12 cellular contexts compared by ENCODE assay signal in genomic region chr2:98868548-98869271, GRCh38.
A peak's percentile ranks its signal among the peaks of the same experiment; 100 is the strongest.
DNase-seq lines count a peak whose midpoint lies in the region; ATAC-seq and TF ChIP-seq lines count a peak whose summit lies in the region.
"Had no signal": no experiment of that assay in that cellular context is flagged by ENCODE, and none has a peak within 500 bp of the region (broad histone marks: within the 10 kb centered on the region; RNA-seq: fewer than 3 reads in every experiment).

No MANE protein-coding gene starts in this region.

- no peaks in the 10 kb centered on the region for H3K4me1 ChIP-seq in HAP-1

- peaks cover 16% of the 10 kb centered on the region for H3K4me1 Mint-ChIP-seq in type B pancreatic cell (ENCODE audit: unreplicated experiment)

- DNase-seq in NCI-H345 (lab: John Stamatoyannopoulos, UW) (peak; percentile 36), NCI-H345 treated with DMSO at 0.1 percent for 48 hours (lab: John Stamatoyannopoulos, UW; ENCODE audit: unreplicated experiment) (no peak), RWPE1 (ENCODE audit: low spot score) (no peak), left colon (peak; percentile 25 to 31), type B pancreatic cell (ENCODE audit: extremely low spot score, unreplicated experiment) (no peak), HAP-1 (ENCODE audit: low spot score in 2 of 2) (no peak), GDM1 (lab: John Stamatoyannopoulos, UW) (no peak), T-helper 9 cell (no peak)
- DNase-seq: ovary had no signal

- no peaks in the 10 kb centered on the region for H3K36me3 ChIP-seq in HAP-1 (replicated peaks)
- H3K36me3 ChIP-seq: ovary had no signal

- peak overlapping the region; percentile 92 for H3K27ac ChIP-seq in RWPE1
- H3K27ac ChIP-seq: ovary had no signal

- ATAC-seq in left colon: peak; percentile 65
- ATAC-seq: activated CD4-positive, CD25-positive, alpha-beta regulatory T cell treated with anti-CD3 and anti-CD28 coated beads, Interleukin-2, amount 50 U/mL, for 24 hours had no signal

- H3K4me3 Mint-ChIP-seq in type B pancreatic cell: peak overlapping the region; percentile 77
- H3K4me3 Mint-ChIP-seq: activated T-helper 1 cell treated with anti-CD3 and anti-CD28 coated beads, Interleukin-12 subunit alpha, Interleukin-12 subunit beta, Interleukin-2, Interleukin-4 antibody, amounts not matched to agents 30 ng/mL and 10 ng/mL and 1 ng/mL, durations not matched to agents 14 hours and 24 hours and 36 hours; memory B cell had no signal

- POLR2A ChIA-PET in RWPE1 (lab: Yijun Ruan, JAX; ENCODE audit: low non-redundant PET): no interaction called here

- peaks cover 4% of the 10 kb centered on the region for H3K9me3 Mint-ChIP-seq in type B pancreatic cell
- H3K9me3 Mint-ChIP-seq: activated T-helper 1 cell treated with anti-CD3 and anti-CD28 coated beads, Interleukin-12 subunit alpha, Interleukin-12 subunit beta, Interleukin-2, Interleukin-4 antibody, amounts not matched to agents 30 ng/mL and 10 ng/mL and 1 ng/mL, durations not matched to agents 14 hours and 24 hours and 36 hours had no signal

- H3K27me3 ChIP-seq in HAP-1 (ENCODE audit: low read depth): no peaks in the 10 kb centered on the region
- H3K27me3 ChIP-seq: ovary had no signal

- H3K4me3 ChIP-seq in HAP-1: no peak overlapping the region
- H3K4me3 ChIP-seq: ovary had no signal

- CTCF ChIA-PET in RWPE1 (lab: Yijun Ruan, JAX): interaction anchor here (0.7 kb wide), 1 partner anchor 85 kb away, joined by 3 read pairs; no protein-coding TSS in a partner anchor

- intact Hi-C loops in left colon (cut with DNase I, micrococcal nuclease): no loop called here

- no peaks in the 10 kb centered on the region for H3K27me3 Mint-ChIP-seq in type B pancreatic cell

- TF ChIP-seq CTCF in RWPE1 (conservative IDR thresholded peaks at IDR 0.05; ENCODE audit: low read depth): no peak
- no peak for TF ChIP-seq CTCF in type B pancreatic cell (conservative IDR thresholded peaks at IDR 0.05)

- in situ Hi-C loops in HAP-1 (cut with MboI; ENCODE audit: low sequenced_read_pairs): no loop called here

- no peaks in the 10 kb centered on the region for H3K9me3 ChIP-seq in HAP-1
- H3K9me3 ChIP-seq: ovary had no signal

- peak overlapping the region; percentile 98 for H3K27ac Mint-ChIP-seq in type B pancreatic cell
- H3K27ac Mint-ChIP-seq: activated T-helper 1 cell treated with anti-CD3 and anti-CD28 coated beads, Interleukin-12 subunit alpha, Interleukin-12 subunit beta, Interleukin-2, Interleukin-4 antibody, amounts not matched to agents 30 ng/mL and 10 ng/mL and 1 ng/mL, durations not matched to agents 14 hours and 24 hours and 36 hours; memory B cell had no signal

- H3K36me3 Mint-ChIP-seq in type B pancreatic cell: no peaks in the 10 kb centered on the region
- H3K36me3 Mint-ChIP-seq: memory B cell had no signal

Comparison
In these comparisons a context has a peak if more than half of its experiments do, and no peak if none do; other contexts are left out.
1. DNase-seq: peak in NCI-H345 (single experiment) and left colon (2 of 2); none in NCI-H345 treated with DMSO at 0.1 percent for 48 hours (single experiment), RWPE1 (single experiment), type B pancreatic cell (single experiment), HAP-1 (0 of 2), GDM1 (single experiment) and T-helper 9 cell (single experiment).